In genomic region chr2:174023591-174024523, GRCh38 we compare ENCODE assay signal across 8 cellular contexts. TPM values are rescaled to one million over a fixed set of nuclear protein-coding genes. Genes with fewer than 3 reads are reported as not detected.
DNase-seq lines count a peak whose midpoint lies in the region; ATAC-seq and TF ChIP-seq lines count a peak whose summit lies in the region.

No MANE protein-coding gene starts in this region.

- H3K36me3 ChIP-seq in HUES6 (ENCODE audit: control insufficient read depth, insufficient read depth, low read length), result no peaks in the 10 kb centered on the region
- no peaks in the 10 kb centered on the region for H3K36me3 ChIP-seq in hepatocyte (replicated peaks; ENCODE audit: insufficient read depth, low read depth)
- no peaks in the 10 kb centered on the region for H3K36me3 ChIP-seq in spleen

- H3K4me3 ChIP-seq in HUES6 (ENCODE audit: low read depth, low read length), result peak overlapping the region; percentile 22; the same call in 1 of the 2 replicates
- H3K4me3 ChIP-seq in hepatocyte, result no peak overlapping the region
- peak overlapping the region in 1 of 8 donors; percentile 50 for H3K4me3 ChIP-seq in spleen

- peak overlapping the region; percentile 70 for H3K4me2 ChIP-seq in hepatocyte

- no peak for TF ChIP-seq POLR2A in spleen (IDR thresholded peaks at IDR 0.05)

- peak; percentile 71 for DNase-seq in AG08395 (ENCODE audit: low spot score)
- DNase-seq in activated T-helper 9 cell treated with anti-CD3 and anti-CD28 coated beads, Interleukin-2, amount 50 U/mL, for 16 hours (ENCODE audit: low read depth), result peak; percentile 20
- DNase-seq in hepatocyte (ENCODE audit: low spot score), result peak; percentile 78
- DNase-seq in spleen, result peak; percentile 86
- DNase-seq in LoVo (ENCODE audit: low spot score), result no peak

- no peaks in the 10 kb centered on the region for H4K20me1 ChIP-seq in hepatocyte (ENCODE audit: insufficient read depth, poor library complexity, severe bottlenecking)

- no peaks in the 10 kb centered on the region for H3K9me2 ChIP-seq in hepatocyte (replicated peaks; ENCODE audit: insufficient read depth)

- peaks cover 53% of the 10 kb centered on the region for H3K4me1 ChIP-seq in HUES6 (ENCODE audit: control insufficient read depth, insufficient read depth, low read length)
- peaks cover 50% of the 10 kb centered on the region for H3K4me1 ChIP-seq in hepatocyte (ENCODE audit: insufficient read depth)
- H3K4me1 ChIP-seq in spleen, result peaks cover 0 to 77% (median 28%) of the 10 kb centered on the region in 6 donors

- TF ChIP-seq CTCF in hepatocyte (IDR thresholded peaks at IDR 0.05; ENCODE audit: poor library complexity), result no peak
- no peak for TF ChIP-seq CTCF in spleen (IDR thresholded peaks at IDR 0.05 in 8 of 11, conservative IDR thresholded peaks at IDR 0.05 in 3 of 11)

- no peak overlapping the region for H2AFZ ChIP-seq in hepatocyte

- H3K27me3 ChIP-seq in HUES6 (ENCODE audit: control insufficient read depth, insufficient read depth, low read length), result no peaks in the 10 kb centered on the region
- no peaks in the 10 kb centered on the region for H3K27me3 ChIP-seq in hepatocyte
- no peaks in the 10 kb centered on the region for H3K27me3 ChIP-seq in spleen (replicated peaks in 1 of 7)

- no peaks in the 10 kb centered on the region for H3K9me3 ChIP-seq in HUES6 (ENCODE audit: control insufficient read depth, insufficient read depth, low read depth, low read length)
- no peaks in the 10 kb centered on the region for H3K9me3 ChIP-seq in hepatocyte (ENCODE audit: low read depth)
- H3K9me3 ChIP-seq in spleen, result no peaks in the 10 kb centered on the region

- intact Hi-C loops in spleen (cut with DNase I; ENCODE audit: low total_unique reads), result no loop called here

- WGBS in hepatocyte (ENCODE audit: low lambda C conversion rate, missing lambda C conversion rate), result 41% methylated on average over 18 of the region's 18 CpGs
- 50 to 72% (median 57%) methylated on average over 18 of the region's 18 CpGs for WGBS in spleen, 5 donors

- peak overlapping the region; percentile 18 for H3K9ac ChIP-seq in HUES6 (ENCODE audit: low read length)

- H3K27ac ChIP-seq in HUES6 (ENCODE audit: low read depth, low read length) (peak overlapping the region; percentile 59; the same call in 1 of the 2 replicates), hepatocyte (peak overlapping the region; percentile 97), spleen (peak overlapping the region; percentile 19 to 95 (median 87))

- no peaks in the 10 kb centered on the region for H3K79me2 ChIP-seq in hepatocyte

- no peak for ATAC-seq in HG02678 (IDR thresholded peaks at IDR 0.05; ENCODE audit: unreplicated experiment)
- no peak for ATAC-seq in HG03045 (IDR thresholded peaks at IDR 0.05; ENCODE audit: unreplicated experiment)

RNA-seq across cellular contexts. Expression of gene SP3, which starts 58.7 kb away (rescaled TPM):
- 110 and 133 TPM in 2 replicates for total RNA-seq in hepatocyte
- 37.2 and 38.6 TPM in 2 replicates for polyA plus RNA-seq in hepatocyte
- 100 to 1,000 TPM in 4 of 7 donors, 10 to 100 TPM in 3; 97.9 to 140 (median 103) TPM for total RNA-seq in spleen
- polyA plus RNA-seq in spleen, result 10 to 100 TPM; 17.4 to 23.2 (median 22.8) TPM
